1 cellular context compared by ENCODE assay signal in the genomic region with DNA sequence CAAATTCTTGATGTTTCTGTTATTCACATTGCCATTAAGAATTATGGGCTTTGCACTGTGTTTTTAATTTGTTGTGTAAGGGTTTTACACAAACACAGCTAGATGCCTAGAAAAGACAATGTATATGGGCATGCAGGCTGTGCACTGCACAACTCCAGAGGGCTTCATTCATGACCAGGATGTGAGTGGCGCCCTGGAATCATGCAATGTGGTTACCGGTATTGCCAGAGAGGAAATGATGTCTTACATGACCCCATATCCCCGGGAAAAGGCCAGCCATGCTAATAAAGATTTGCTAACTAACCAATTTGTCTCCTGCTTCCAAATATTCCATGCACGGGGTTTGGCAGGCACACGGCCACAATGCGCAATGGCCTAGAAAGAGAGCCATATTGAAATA.
TF ChIP-seq lines count a peak whose summit lies in the region.

No MANE protein-coding gene starts in this region.

TF ChIP-seq in HepG2, 621 proteins besides CTCF, POLR2A, EP300 and RAD21 (continued from another document):
- TF ChIP-seq, protein P1, sequence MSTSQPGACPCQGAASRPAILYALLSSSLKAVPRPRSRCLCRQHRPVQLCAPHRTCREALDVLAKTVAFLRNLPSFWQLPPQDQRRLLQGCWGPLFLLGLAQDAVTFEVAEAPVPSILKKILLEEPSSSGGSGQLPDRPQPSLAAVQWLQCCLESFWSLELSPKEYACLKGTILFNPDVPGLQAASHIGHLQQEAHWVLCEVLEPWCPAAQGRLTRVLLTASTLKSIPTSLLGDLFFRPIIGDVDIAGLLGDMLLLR (CRISPR knock-in tag; IDR thresholded peaks at IDR 0.05), result no peak
- TF ChIP-seq, protein P2, sequence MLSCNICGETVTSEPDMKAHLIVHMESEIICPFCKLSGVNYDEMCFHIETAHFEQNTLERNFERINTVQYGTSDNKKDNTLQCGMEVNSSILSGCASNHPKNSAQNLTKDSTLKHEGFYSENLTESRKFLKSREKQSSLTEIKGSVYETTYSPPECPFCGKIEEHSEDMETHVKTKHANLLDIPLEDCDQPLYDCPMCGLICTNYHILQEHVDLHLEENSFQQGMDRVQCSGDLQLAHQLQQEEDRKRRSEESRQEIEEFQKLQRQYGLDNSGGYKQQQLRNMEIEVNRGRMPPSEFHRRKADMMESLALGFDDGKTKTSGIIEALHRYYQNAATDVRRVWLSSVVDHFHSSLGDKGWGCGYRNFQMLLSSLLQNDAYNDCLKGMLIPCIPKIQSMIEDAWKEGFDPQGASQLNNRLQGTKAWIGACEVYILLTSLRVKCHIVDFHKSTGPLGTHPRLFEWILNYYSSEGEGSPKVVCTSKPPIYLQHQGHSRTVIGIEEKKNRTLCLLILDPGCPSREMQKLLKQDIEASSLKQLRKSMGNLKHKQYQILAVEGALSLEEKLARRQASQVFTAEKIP (CRISPR knock-in tag; IDR thresholded peaks at IDR 0.05; ENCODE audit: borderline replicate concordance), result no peak
- TF ChIP-seq SOX13 (IDR thresholded peaks at IDR 0.05), result no peak
- TF ChIP-seq SOX13 (CRISPR knock-in tag; conservative IDR thresholded peaks at IDR 0.05 in 1 of 2, IDR thresholded peaks at IDR 0.05 in 1 of 2), result no peak
- no peak for TF ChIP-seq RCOR2 (CRISPR knock-in tag; IDR thresholded peaks at IDR 0.05)
- no peak for TF ChIP-seq ATM (IDR thresholded peaks at IDR 0.05; ENCODE audit: borderline replicate concordance)
- no peak for TF ChIP-seq NR2C2 (CRISPR knock-in tag; IDR thresholded peaks at IDR 0.05; ENCODE audit: borderline replicate concordance)
- no peak for TF ChIP-seq BORCS8-MEF2B (CRISPR knock-in tag; IDR thresholded peaks at IDR 0.05)
- TF ChIP-seq SNRNP70 (IDR thresholded peaks at IDR 0.05; ENCODE audit: low read depth, low read length), result no peak
- no peak for TF ChIP-seq KLF9 (CRISPR knock-in tag; IDR thresholded peaks at IDR 0.05; ENCODE audit: low read depth)
- TF ChIP-seq ZFY (CRISPR knock-in tag; IDR thresholded peaks at IDR 0.05), result no peak
- no peak for TF ChIP-seq ZNF34 (CRISPR knock-in tag; IDR thresholded peaks at IDR 0.05; ENCODE audit: borderline replicate concordance)
- TF ChIP-seq, protein P3, sequence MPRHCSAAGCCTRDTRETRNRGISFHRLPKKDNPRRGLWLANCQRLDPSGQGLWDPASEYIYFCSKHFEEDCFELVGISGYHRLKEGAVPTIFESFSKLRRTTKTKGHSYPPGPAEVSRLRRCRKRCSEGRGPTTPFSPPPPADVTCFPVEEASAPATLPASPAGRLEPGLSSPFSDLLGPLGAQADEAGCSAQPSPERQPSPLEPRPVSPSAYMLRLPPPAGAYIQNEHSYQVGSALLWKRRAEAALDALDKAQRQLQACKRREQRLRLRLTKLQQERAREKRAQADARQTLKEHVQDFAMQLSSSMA (CRISPR knock-in tag; IDR thresholded peaks at IDR 0.05), result no peak
- no peak for TF ChIP-seq FOXO1 (CRISPR knock-in tag; IDR thresholded peaks at IDR 0.05)
- TF ChIP-seq, protein P4, sequence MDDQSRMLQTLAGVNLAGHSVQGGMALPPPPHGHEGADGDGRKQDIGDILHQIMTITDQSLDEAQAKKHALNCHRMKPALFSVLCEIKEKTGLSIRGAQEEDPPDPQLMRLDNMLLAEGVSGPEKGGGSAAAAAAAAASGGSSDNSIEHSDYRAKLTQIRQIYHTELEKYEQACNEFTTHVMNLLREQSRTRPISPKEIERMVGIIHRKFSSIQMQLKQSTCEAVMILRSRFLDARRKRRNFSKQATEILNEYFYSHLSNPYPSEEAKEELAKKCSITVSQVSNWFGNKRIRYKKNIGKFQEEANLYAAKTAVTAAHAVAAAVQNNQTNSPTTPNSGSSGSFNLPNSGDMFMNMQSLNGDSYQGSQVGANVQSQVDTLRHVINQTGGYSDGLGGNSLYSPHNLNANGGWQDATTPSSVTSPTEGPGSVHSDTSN (CRISPR knock-in tag; IDR thresholded peaks at IDR 0.05; ENCODE audit: borderline replicate concordance), result no peak
- TF ChIP-seq TMF1 (CRISPR knock-in tag; IDR thresholded peaks at IDR 0.05; ENCODE audit: low read depth), result no peak
- TF ChIP-seq, protein P5, sequence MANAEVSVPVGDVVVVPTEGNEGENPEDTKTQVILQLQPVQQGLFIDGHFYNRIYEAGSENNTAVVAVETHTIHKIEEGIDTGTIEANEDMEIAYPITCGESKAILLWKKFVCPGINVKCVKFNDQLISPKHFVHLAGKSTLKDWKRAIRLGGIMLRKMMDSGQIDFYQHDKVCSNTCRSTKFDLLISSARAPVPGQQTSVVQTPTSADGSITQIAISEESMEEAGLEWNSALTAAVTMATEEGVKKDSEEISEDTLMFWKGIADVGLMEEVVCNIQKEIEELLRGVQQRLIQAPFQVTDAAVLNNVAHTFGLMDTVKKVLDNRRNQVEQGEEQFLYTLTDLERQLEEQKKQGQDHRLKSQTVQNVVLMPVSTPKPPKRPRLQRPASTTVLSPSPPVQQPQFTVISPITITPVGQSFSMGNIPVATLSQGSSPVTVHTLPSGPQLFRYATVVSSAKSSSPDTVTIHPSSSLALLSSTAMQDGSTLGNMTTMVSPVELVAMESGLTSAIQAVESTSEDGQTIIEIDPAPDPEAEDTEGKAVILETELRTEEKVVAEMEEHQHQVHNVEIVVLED (CRISPR knock-in tag; IDR thresholded peaks at IDR 0.05; ENCODE audit: borderline replicate concordance), result no peak
- no peak for TF ChIP-seq HOXA3 (CRISPR knock-in tag; IDR thresholded peaks at IDR 0.05)
- no peak for TF ChIP-seq ZFP41 (CRISPR knock-in tag; IDR thresholded peaks at IDR 0.05; ENCODE audit: borderline replicate concordance)
TF ChIP-seq in HepG2: peak in this region for 0.
